Comparison of ENCODE assay signal across 10 cellular contexts in the genomic region with DNA sequence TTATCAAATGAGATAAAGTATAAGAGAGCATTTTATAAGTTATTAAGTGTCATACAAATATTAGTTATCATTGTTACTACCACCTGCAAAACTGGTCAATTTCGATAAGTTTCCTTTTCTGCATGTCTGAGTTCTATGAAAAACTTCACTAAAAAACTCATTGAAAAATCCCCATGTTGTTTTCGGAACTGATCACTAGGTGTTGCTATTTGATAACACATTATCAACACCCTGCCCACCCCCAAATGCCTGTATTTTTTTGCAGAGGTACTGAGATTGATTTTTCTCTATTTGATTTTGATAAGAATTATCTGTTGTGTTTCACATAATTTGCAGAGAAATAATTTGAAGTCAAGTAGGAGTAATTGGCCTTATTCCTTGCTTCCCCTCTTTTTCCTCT. TPM values are rescaled to one million over a fixed set of nuclear protein-coding genes. Genes with fewer than 3 reads are reported as not detected.
DNase-seq lines count a peak whose midpoint lies in the region; ATAC-seq and TF ChIP-seq lines count a peak whose summit lies in the region.
"Had no signal": no experiment of that assay in that cellular context is flagged by ENCODE, and none has a peak within 500 bp of the region (broad histone marks: within the 10 kb centered on the region; RNA-seq: fewer than 3 reads in every experiment).

No MANE protein-coding gene starts in this region.

- H3K9ac ChIP-seq in neuronal stem cell (ENCODE audit: low read depth, low read length, poor library complexity), result no peak overlapping the region

- H3K9me3 ChIP-seq in Peyer's patch, result no peaks in the 10 kb centered on the region
- H3K9me3 ChIP-seq in tibial artery, result no peaks in the 10 kb centered on the region
- H3K9me3 ChIP-seq in neuronal stem cell (replicated peaks in 1 of 2; ENCODE audit: control insufficient read depth in 2 of 2, insufficient read depth in 1 of 2, low read depth in 1 of 2, low read length in 2 of 2), result peaks cover 0 to 8% of the 10 kb centered on the region in 2 donors

- H3K4me3 ChIP-seq in Peyer's patch (no peak overlapping the region), tibial artery (no peak overlapping the region), neuronal stem cell (ENCODE audit: low read length in 2 of 2) (no peak overlapping the region)
- H3K4me3 ChIP-seq: lung had no signal

- H3K14ac ChIP-seq in neuronal stem cell (ENCODE audit: low read length), result no peak overlapping the region

- peaks cover 0 to 4% (median 0%) of the 10 kb centered on the region in 4 donors for H3K4me1 ChIP-seq in Peyer's patch
- H3K4me1 ChIP-seq in foreskin keratinocyte, result no peaks in the 10 kb centered on the region
- no peaks in the 10 kb centered on the region for H3K4me1 ChIP-seq in tibial artery
- no peaks in the 10 kb centered on the region for H3K4me1 ChIP-seq in neuronal stem cell (ENCODE audit: control insufficient read depth in 2 of 2, insufficient read depth in 1 of 2, low read depth in 1 of 2, low read length in 2 of 2)

- no peak overlapping the region for H3K23ac ChIP-seq in neuronal stem cell (ENCODE audit: low read depth, low read length, poor library complexity)

- H2BK120ac ChIP-seq in neuronal stem cell (ENCODE audit: low read depth, low read length), result no peak overlapping the region

- H3K36me3 ChIP-seq in Peyer's patch, result no peaks in the 10 kb centered on the region
- H3K36me3 ChIP-seq in tibial artery, result no peaks in the 10 kb centered on the region
- no peaks in the 10 kb centered on the region for H3K36me3 ChIP-seq in neuronal stem cell (replicated peaks in 1 of 2; ENCODE audit: control insufficient read depth in 2 of 2, insufficient read depth in 2 of 2, low read length in 2 of 2)

- DNase-seq in NCI-H2196 (lab: John Stamatoyannopoulos, UW; ENCODE audit: unreplicated experiment) (peak; percentile 16), NCI-H2196 treated with DMSO at 0.1 percent for 48 hours (lab: John Stamatoyannopoulos, UW; ENCODE audit: unreplicated experiment) (no peak), Peyer's patch (no peak), foreskin keratinocyte (no peak), tibial artery (no peak), neuronal stem cell (ENCODE audit: low spot score) (no peak)
- no peak for DNase-seq in activated effector memory CD4-positive, alpha-beta T cell treated with Interleukin-2 at 50 U/mL for 16 hours
- no peak for DNase-seq in activated CD8-positive, alpha-beta memory T cell treated with anti-CD3 and anti-CD28 coated beads, Interleukin-2, amount 50 U/mL, for 48 hours
- DNase-seq: T-helper 17 cell had no signal

- H2BK12ac ChIP-seq in neuronal stem cell (ENCODE audit: low read length), result no peak overlapping the region

- H2BK5ac ChIP-seq in neuronal stem cell (ENCODE audit: low read length), result no peak overlapping the region

- H2BK15ac ChIP-seq in neuronal stem cell (ENCODE audit: low read length), result no peak overlapping the region

- no peak overlapping the region for H3K4me2 ChIP-seq in neuronal stem cell (ENCODE audit: insufficient read depth, low read length, poor library complexity, severe bottlenecking)

- no peaks in the 10 kb centered on the region for H3K27me3 ChIP-seq in Peyer's patch
- peaks cover 3% of the 10 kb centered on the region for H3K27me3 ChIP-seq in foreskin keratinocyte
- no peaks in the 10 kb centered on the region for H3K27me3 ChIP-seq in tibial artery
- peaks cover 0 to 2% (median 0%) of the 10 kb centered on the region in 3 experiments for H3K27me3 ChIP-seq in neuronal stem cell (ENCODE audit: control insufficient read depth in 3 of 3, insufficient read depth in 3 of 3, low read depth in 1 of 3, low read length in 3 of 3)

- ATAC-seq in foreskin keratinocyte, result no peak
- ATAC-seq: T-helper 17 cell had no signal

- no peak overlapping the region for H4K91ac ChIP-seq in neuronal stem cell (ENCODE audit: low read depth, low read length, poor library complexity)

- no peak overlapping the region for H2AFZ ChIP-seq in neuronal stem cell (ENCODE audit: low read length)

- TF ChIP-seq CTCF in Peyer's patch (IDR thresholded peaks at IDR 0.05), result peak; percentile 16 to 79 (median 59)
- TF ChIP-seq CTCF in foreskin keratinocyte (conservative IDR thresholded peaks at IDR 0.05), result peak; percentile 80
- TF ChIP-seq CTCF in tibial artery (IDR thresholded peaks at IDR 0.05), result peak; percentile 52 to 72

- H3K18ac ChIP-seq in neuronal stem cell (ENCODE audit: low read length), result no peak overlapping the region

- no peak overlapping the region for H2AK5ac ChIP-seq in neuronal stem cell (ENCODE audit: low read depth, low read length)

- H4K8ac ChIP-seq in neuronal stem cell (ENCODE audit: low read depth, low read length), result no peak overlapping the region

- WGBS in neuronal stem cell (ENCODE audit: extremely low coverage in 2 of 2, insufficient read length in 2 of 2, insufficient replicate concordance in 1 of 2), 2 donors, result no CpG with 5 or more reads among the region's 2 CpGs

- no peak overlapping the region for H3K4ac ChIP-seq in neuronal stem cell (ENCODE audit: low read length)

- no peak overlapping the region for H3K27ac ChIP-seq in Peyer's patch
- H3K27ac ChIP-seq in foreskin keratinocyte, result no peak overlapping the region
- H3K27ac ChIP-seq in tibial artery, result no peak overlapping the region
- H3K27ac ChIP-seq in neuronal stem cell (replicated peaks; ENCODE audit: low read length), result no peak overlapping the region

- TF ChIP-seq POLR2A in Peyer's patch (IDR thresholded peaks at IDR 0.05), result no peak

- no peaks in the 10 kb centered on the region for H3K79me1 ChIP-seq in neuronal stem cell (ENCODE audit: low read depth, low read length)

- intact Hi-C loops in tibial artery (cut with DNase I; ENCODE audit: low total_unique reads), result loop anchor here (2.0 kb wide), 1 partner anchor 288 kb away; no protein-coding TSS in a partner anchor

RNA-seq across cellular contexts. Expression of a gene that starts 22.1 kb away (rescaled TPM):
- total RNA-seq in Peyer's patch (10 to 100 TPM in 2 of 4 donors, 1 to 10 TPM in 2; 4.1 to 22.8 (median 10.1) TPM), foreskin keratinocyte (0.74 and 0.99 TPM in 2 replicates)
- 0.36 and 0.38 TPM in 2 replicates for polyA plus RNA-seq in foreskin keratinocyte
- 5.9 TPM for polyA plus RNA-seq in neuronal stem cell (2013, experiment 1 of 2)
- 6.2 TPM for polyA plus RNA-seq in neuronal stem cell (2013, experiment 2 of 2)

RNA-seq across cellular contexts. Expression of a gene that starts 55.7 kb away (rescaled TPM):
- total RNA-seq in Peyer's patch (10 to 100 TPM; 14.9 to 40.4 (median 19.6) TPM), foreskin keratinocyte (not detected in 2 replicates)
- not detected in 2 replicates for polyA plus RNA-seq in foreskin keratinocyte
- polyA plus RNA-seq in neuronal stem cell (2013, experiment 1 of 2), result 0.04 TPM
- polyA plus RNA-seq in neuronal stem cell (2013, experiment 2 of 2), result not detected

Comparison
In these comparisons a context has a peak if more than half of its experiments do, and no peak if none do; other contexts are left out.
1. RNA of a gene that starts 55.7 kb away (total RNA-seq): 14.9 to 40.4 TPM in Peyer's patch; not detected in foreskin keratinocyte; every median in the first group is over 10 times any median in the second.
2. Peak in every context shown above with its lines, with median percentiles within 50 percentile points of each other: CTCF ChIP-seq.